ENCODE assay signal across 29 cellular contexts in genomic region chr21:44970766-44971671, GRCh38. TPM values are rescaled to one million over a fixed set of nuclear protein-coding genes. Genes with fewer than 3 reads are reported as not detected.
A peak's percentile ranks its signal among the peaks of the same experiment; 100 is the strongest.
DNase-seq lines count a peak whose midpoint lies in the region; ATAC-seq, FAIRE-seq and TF ChIP-seq lines count a peak whose summit lies in the region.
"Had no signal": no experiment of that assay in that cellular context is flagged by ENCODE, and none has a peak within 500 bp of the region (broad histone marks: within the 10 kb centered on the region; RNA-seq: fewer than 3 reads in every experiment).

No MANE protein-coding gene starts in this region.

- in situ Hi-C loops in brain microvascular endothelial cell (cut with HindIII; ENCODE audit: low pct_ligation_motif_present, low sequenced_read_pairs), result no loop called here

- no peak overlapping the region for H3K18ac ChIP-seq in neuronal stem cell (ENCODE audit: low read length)

- H3K4me3 Mint-ChIP-seq in stimulated activated naive CD8-positive, alpha-beta T cell treated with anti-CD3 and anti-CD28 coated beads, Interleukin-15, amount 100 ng/mL, for 72 hours, result no peak overlapping the region
- H3K4me3 Mint-ChIP-seq: activated CD4-positive, alpha-beta T cell treated with anti-CD3 and anti-CD28 coated beads, Interleukin-2, amount 10 ng/mL, durations not matched to agents 24 days and 14 days; activated naive CD8-positive, alpha-beta T cell had no signal

- ATAC-seq in stimulated activated naive CD8-positive, alpha-beta T cell treated with anti-CD3 and anti-CD28 coated beads, Interleukin-15, amount 100 ng/mL, for 72 hours, result peak; percentile 21
- no peak for ATAC-seq in stimulated activated naive CD8-positive, alpha-beta T cell treated with anti-CD3 and anti-CD28 coated beads, Interleukin-15, Interleukin-2, amounts not matched to agents 100 U/mL and 50 U/mL, for 24 hours
- ATAC-seq in upper lobe of left lung (ENCODE audit: low FRiP score in 2 of 2), result no peak
- ATAC-seq: psoas muscle had no signal

- H3K79me1 ChIP-seq in neuronal stem cell (ENCODE audit: low read depth, low read length), result peaks cover 14% of the 10 kb centered on the region

- peak overlapping the region; percentile 60 for H3K9ac ChIP-seq in neuronal stem cell (ENCODE audit: low read depth, low read length, poor library complexity)

- TF ChIP-seq POLR2A in upper lobe of left lung (IDR thresholded peaks at IDR 0.05) (no peak), ovary (IDR thresholded peaks at IDR 0.05) (no peak)

- H3K4me1 ChIP-seq in neuronal stem cell (ENCODE audit: control insufficient read depth in 2 of 2, insufficient read depth in 1 of 2, low read depth in 1 of 2, low read length in 2 of 2) (peaks cover 0 to 12% of the 10 kb centered on the region in 2 donors), upper lobe of left lung (peaks cover 24 to 45% (median 38%) of the 10 kb centered on the region in 4 donors), ovary (ENCODE audit: insufficient read depth) (peaks cover 8% of the 10 kb centered on the region)
- H3K4me1 ChIP-seq: testis had no signal

- peak; percentile 3 for TF ChIP-seq CTCF in brain microvascular endothelial cell (IDR thresholded peaks at IDR 0.05; ENCODE audit: low read depth, low read length, missing control alignments)
- TF ChIP-seq CTCF in upper lobe of left lung (IDR thresholded peaks at IDR 0.05), result no peak
- TF ChIP-seq CTCF in ovary (IDR thresholded peaks at IDR 0.05), result no peak
- TF ChIP-seq CTCF in D721Med (IDR thresholded peaks at IDR 0.05; ENCODE audit: insufficient read depth, missing control alignments), result no peak

- no peak overlapping the region for H2AFZ ChIP-seq in neuronal stem cell (ENCODE audit: low read length)

- H2BK12ac ChIP-seq in neuronal stem cell (ENCODE audit: low read length), result no peak overlapping the region

- peak overlapping the region; percentile 6 for H3K14ac ChIP-seq in neuronal stem cell (ENCODE audit: low read length)

- FAIRE-seq in D721Med (lab: Jason Lieb, UNC), result no peak
- FAIRE-seq: colon had no signal

- H3K23ac ChIP-seq in neuronal stem cell (ENCODE audit: low read depth, low read length, poor library complexity), result peak overlapping the region; percentile 89

- no peak overlapping the region for H4K91ac ChIP-seq in neuronal stem cell (ENCODE audit: low read depth, low read length, poor library complexity)

- H2BK15ac ChIP-seq in neuronal stem cell (ENCODE audit: low read length), result no peak overlapping the region

- H3K36me3 ChIP-seq in brain microvascular endothelial cell (replicated peaks) (no peaks in the 10 kb centered on the region), neuronal stem cell (replicated peaks in 1 of 2; ENCODE audit: control insufficient read depth in 2 of 2, insufficient read depth in 2 of 2, low read length in 2 of 2) (peaks cover 19 to 50% of the 10 kb centered on the region in 2 donors), upper lobe of left lung (peaks cover 0 to 16% (median 3%) of the 10 kb centered on the region in 4 donors), ovary (no peaks in the 10 kb centered on the region)
- H3K36me3 ChIP-seq: cardiac muscle cell had no signal

- no peak overlapping the region for H2AK5ac ChIP-seq in neuronal stem cell (ENCODE audit: low read depth, low read length)

- TF ChIP-seq EP300 in upper lobe of left lung (IDR thresholded peaks at IDR 0.05) (no peak), ovary (IDR thresholded peaks at IDR 0.05) (no peak)

- no peaks in the 10 kb centered on the region for H3K27me3 Mint-ChIP-seq in stimulated activated naive CD8-positive, alpha-beta T cell treated with anti-CD3 and anti-CD28 coated beads, Interleukin-15, amount 100 ng/mL, for 72 hours
- H3K27me3 Mint-ChIP-seq: activated CD4-positive, alpha-beta T cell treated with anti-CD3 and anti-CD28 coated beads, Interleukin-2, amount 10 ng/mL, durations not matched to agents 24 days and 14 days; activated naive CD8-positive, alpha-beta T cell; CD8-positive, alpha-beta memory T cell had no signal

- H2BK120ac ChIP-seq in neuronal stem cell (ENCODE audit: low read depth, low read length), result no peak overlapping the region

- no peak overlapping the region for H3K4me2 ChIP-seq in neuronal stem cell (ENCODE audit: insufficient read depth, low read length, poor library complexity, severe bottlenecking)

- H3K9me3 ChIP-seq in neuronal stem cell (replicated peaks in 1 of 2; ENCODE audit: control insufficient read depth in 2 of 2, insufficient read depth in 1 of 2, low read depth in 1 of 2, low read length in 2 of 2) (peaks cover 0 to 2% of the 10 kb centered on the region in 2 donors), upper lobe of left lung (no peaks in the 10 kb centered on the region), ovary (no peaks in the 10 kb centered on the region)
- H3K9me3 ChIP-seq: psoas muscle, testis, vagina had no signal

- H2BK5ac ChIP-seq in neuronal stem cell (ENCODE audit: low read length), result no peak overlapping the region

- H3K9me3 Mint-ChIP-seq in stimulated activated naive CD8-positive, alpha-beta T cell treated with anti-CD3 and anti-CD28 coated beads, Interleukin-15, amount 100 ng/mL, for 72 hours, result no peaks in the 10 kb centered on the region
- H3K9me3 Mint-ChIP-seq: activated CD4-positive, alpha-beta T cell treated with anti-CD3 and anti-CD28 coated beads, Interleukin-2, amount 10 ng/mL, durations not matched to agents 24 days and 14 days; CD8-positive, alpha-beta memory T cell had no signal

- no peak overlapping the region for H4K8ac ChIP-seq in neuronal stem cell (ENCODE audit: low read depth, low read length)

- DNase-seq in stimulated activated naive CD8-positive, alpha-beta T cell treated with anti-CD3 and anti-CD28 coated beads, Interleukin-15, amount 100 ng/mL, for 72 hours, result no peak
- DNase-seq in stimulated activated naive CD8-positive, alpha-beta T cell treated with anti-CD3 and anti-CD28 coated beads, Interleukin-15, Interleukin-2, amounts not matched to agents 100 U/mL and 50 U/mL, for 24 hours, result no peak
- DNase-seq in brain microvascular endothelial cell (no peak), neuronal stem cell (ENCODE audit: low spot score) (no peak), upper lobe of left lung (peak in 1 of 2 donors; percentile 62), superior temporal gyrus (ENCODE audit: extremely low spot score) (no peak), ovary (no peak), D721Med (ENCODE audit: insufficient read length, low spot score) (no peak)
- DNase-seq: activated CD4-positive, alpha-beta T cell treated with anti-CD3 and anti-CD28 coated beads, Interleukin-2, amount 10 ng/mL, durations not matched to agents 24 days and 14 days; activated effector memory CD4-positive, alpha-beta T cell treated with anti-CD3 and anti-CD28 coated beads, Interleukin-2, amount 50 U/mL, for 16 hours; activated T-cell treated with anti-CD3 and anti-CD28 coated beads, Interleukin-2, amount 50 U/mL, for 1 hour; AML-193; aorta; CD8-positive, alpha-beta memory T cell; effector CD4-positive, alpha-beta T cell; H7; NCI-H446; NCI-H748 treated with DMSO at 0.1 percent for 48 hours; psoas muscle; stimulated activated naive CD4-positive, alpha-beta T cell; T1000; testis had no signal

- H3K4me3 ChIP-seq in brain microvascular endothelial cell (ENCODE audit: low read depth, low read length) (no peak overlapping the region), neuronal stem cell (ENCODE audit: low read length in 2 of 2) (no peak overlapping the region), upper lobe of left lung (no peak overlapping the region), ovary (no peak overlapping the region)
- H3K4me3 ChIP-seq: cardiac muscle cell, psoas muscle, testis, vagina had no signal

- peak overlapping the region in 1 of 2 donors; percentile 84 for H3K27ac Mint-ChIP-seq in stimulated activated naive CD8-positive, alpha-beta T cell treated with anti-CD3 and anti-CD28 coated beads, Interleukin-15, amount 100 ng/mL, for 72 hours
- H3K27ac Mint-ChIP-seq: activated CD4-positive, alpha-beta T cell treated with anti-CD3 and anti-CD28 coated beads, Interleukin-2, amount 10 ng/mL, durations not matched to agents 24 days and 14 days had no signal

- intact Hi-C loops in ovary (cut with DNase I), result no loop called here

- peaks cover 39% of the 10 kb centered on the region for H3K4me1 Mint-ChIP-seq in stimulated activated naive CD8-positive, alpha-beta T cell treated with anti-CD3 and anti-CD28 coated beads, Interleukin-15, amount 100 ng/mL, for 72 hours

- no CpG with 5 or more reads among the region's 36 CpGs for WGBS in neuronal stem cell (ENCODE audit: extremely low coverage in 2 of 2, insufficient read length in 2 of 2, insufficient replicate concordance in 1 of 2), 2 donors
- 85 to 91% methylated on average over 9 to 34 of the region's 36 CpGs for WGBS in upper lobe of left lung, 2 donors
- WGBS in ovary, 3 donors, result 85 to 88% (median 86%) methylated on average over 23 to 36 of the region's 36 CpGs

- peak overlapping the region; percentile 46 for H3K27ac ChIP-seq in brain microvascular endothelial cell
- H3K27ac ChIP-seq in neuronal stem cell (replicated peaks; ENCODE audit: low read length), result no peak overlapping the region
- peak overlapping the region in 3 of 4 donors; percentile 15 to 81 (median 59) for H3K27ac ChIP-seq in upper lobe of left lung
- no peak overlapping the region for H3K27ac ChIP-seq in ovary
- H3K27ac ChIP-seq: HL-60, psoas muscle, testis, vagina, VCaP had no signal

- no peak overlapping the region for H3K4ac ChIP-seq in neuronal stem cell (ENCODE audit: low read length)

- H3K27me3 ChIP-seq in brain microvascular endothelial cell (replicated peaks) (no peaks in the 10 kb centered on the region), neuronal stem cell (ENCODE audit: control insufficient read depth in 3 of 3, insufficient read depth in 3 of 3, low read depth in 1 of 3, low read length in 3 of 3) (no peaks in the 10 kb centered on the region), upper lobe of left lung (no peaks in the 10 kb centered on the region), ovary (no peaks in the 10 kb centered on the region)
- H3K27me3 ChIP-seq: cardiac muscle cell, testis, vagina had no signal

RNA-seq across cellular contexts. Expression of gene SLX9, which starts 31.2 kb away (rescaled TPM):
- 17.0 TPM for polyA plus RNA-seq in neuronal stem cell (2013, experiment 1 of 2)
- polyA plus RNA-seq in neuronal stem cell (2013, experiment 2 of 2), result 16.6 TPM
- total RNA-seq in upper lobe of left lung, result 10 to 100 TPM in 5 of 6 donors, 1 to 10 TPM in 1; 5.5 to 34.6 (median 22.8) TPM
- total RNA-seq in ovary, result 10 to 100 TPM in 6 of 7 donors, 1 to 10 TPM in 1; 5.6 to 24.1 (median 17.2) TPM
- 10 to 100 TPM in 1 of 2 donors, 1 to 10 TPM in 1; 5.6 to 14.0 TPM for polyA plus RNA-seq in ovary

RNA-seq across cellular contexts. Expression of gene ITGB2, which starts 50.3 kb away (rescaled TPM):
- 0.06 TPM for polyA plus RNA-seq in neuronal stem cell (2013, experiment 1 of 2)
- 0.12 TPM for polyA plus RNA-seq in neuronal stem cell (2013, experiment 2 of 2)
- 100 to 1,000 TPM in 5 of 6 donors, 10 to 100 TPM in 1; 73.1 to 435 (median 149) TPM for total RNA-seq in upper lobe of left lung
- 10 to 100 TPM in 6 of 7 donors, 1 to 10 TPM in 1; 9.6 to 58.3 (median 17.6) TPM for total RNA-seq in ovary
- 10 to 100 TPM; 13.0 to 31.1 TPM for polyA plus RNA-seq in ovary
- total RNA-seq: RPMI7951 had no signal

Comparison
In these comparisons a context has a peak if more than half of its experiments do, and no peak if none do; other contexts are left out.
1. H3K27ac ChIP-seq: peak in brain microvascular endothelial cell (single experiment) and upper lobe of left lung (3 of 4); none in neuronal stem cell (single experiment) and ovary (0 of 2).